13 cellular contexts compared by ENCODE assay signal in genomic region chr7:102232686-102233286, GRCh38.
"Had no signal": no experiment of that assay in that cellular context is flagged by ENCODE, and none has a peak within 500 bp of the region (broad histone marks: within the 10 kb centered on the region; RNA-seq: fewer than 3 reads in every experiment).

No MANE protein-coding gene starts in this region.

- H3K27ac Mint-ChIP-seq: activated B cell treated with CpG ODN at 0.5 μM for 24 hours; activated CD8-positive, alpha-beta T cell treated with anti-CD3 and anti-CD28 coated beads for 36 hours; type B pancreatic cell had no signal

- H3K4me1 Mint-ChIP-seq: activated B cell treated with CpG ODN at 0.5 μM for 24 hours had no signal

- H3K27me3 Mint-ChIP-seq: activated B cell treated with CpG ODN at 0.5 μM for 24 hours; activated CD8-positive, alpha-beta T cell treated with anti-CD3 and anti-CD28 coated beads for 36 hours; type B pancreatic cell had no signal

- ATAC-seq: activated CD8-positive, alpha-beta T cell treated with anti-CD3 and anti-CD28 coated beads for 36 hours; lower lobe of right lung had no signal

- H3K27ac ChIP-seq: dorsolateral prefrontal cortex, lower lobe of right lung had no signal

- H3K4me1 ChIP-seq: lower lobe of right lung had no signal

- DNase-seq: activated B cell treated with CpG ODN at 0.5 μM for 24 hours; activated CD4-positive, alpha-beta T cell treated with anti-CD3 and anti-CD28 coated beads for 48 hours; activated CD8-positive, alpha-beta memory T cell treated with anti-CD3 and anti-CD28 coated beads, Interleukin-2, amount 50 U/mL, for 4 hours; activated CD8-positive, alpha-beta T cell treated with anti-CD3 and anti-CD28 coated beads for 36 hours; dorsolateral prefrontal cortex; hippocampal formation; lower lobe of right lung; stimulated activated CD4-positive, alpha-beta T cell treated with anti-CD3 and anti-CD28 coated beads, Interleukin-4, amount 100 ng/mL, for 4 hours; stimulated activated CD8-positive, alpha-beta memory T cell treated with anti-CD3 and anti-CD28 coated beads, Interleukin-4, amount 100 ng/mL, for 48 hours; stimulated activated naive CD4-positive, alpha-beta T cell treated with Interleukin-2 at 50 U/mL for 16 hours; substantia nigra had no signal

- H3K27me3 ChIP-seq: dorsolateral prefrontal cortex had no signal

- H3K9me3 Mint-ChIP-seq: activated B cell treated with CpG ODN at 0.5 μM for 24 hours; activated CD8-positive, alpha-beta T cell treated with anti-CD3 and anti-CD28 coated beads for 36 hours; type B pancreatic cell had no signal

- H3K4me3 Mint-ChIP-seq: activated B cell treated with CpG ODN at 0.5 μM for 24 hours; activated CD8-positive, alpha-beta T cell treated with anti-CD3 and anti-CD28 coated beads for 36 hours; type B pancreatic cell had no signal

- H3K36me3 Mint-ChIP-seq: type B pancreatic cell had no signal

- H3K9me3 ChIP-seq: lower lobe of right lung had no signal

- H3K4me3 ChIP-seq: dorsolateral prefrontal cortex, lower lobe of right lung, smooth muscle cell had no signal
